Comparison of ENCODE assay signal across 1 cellular context in the genomic region with DNA sequence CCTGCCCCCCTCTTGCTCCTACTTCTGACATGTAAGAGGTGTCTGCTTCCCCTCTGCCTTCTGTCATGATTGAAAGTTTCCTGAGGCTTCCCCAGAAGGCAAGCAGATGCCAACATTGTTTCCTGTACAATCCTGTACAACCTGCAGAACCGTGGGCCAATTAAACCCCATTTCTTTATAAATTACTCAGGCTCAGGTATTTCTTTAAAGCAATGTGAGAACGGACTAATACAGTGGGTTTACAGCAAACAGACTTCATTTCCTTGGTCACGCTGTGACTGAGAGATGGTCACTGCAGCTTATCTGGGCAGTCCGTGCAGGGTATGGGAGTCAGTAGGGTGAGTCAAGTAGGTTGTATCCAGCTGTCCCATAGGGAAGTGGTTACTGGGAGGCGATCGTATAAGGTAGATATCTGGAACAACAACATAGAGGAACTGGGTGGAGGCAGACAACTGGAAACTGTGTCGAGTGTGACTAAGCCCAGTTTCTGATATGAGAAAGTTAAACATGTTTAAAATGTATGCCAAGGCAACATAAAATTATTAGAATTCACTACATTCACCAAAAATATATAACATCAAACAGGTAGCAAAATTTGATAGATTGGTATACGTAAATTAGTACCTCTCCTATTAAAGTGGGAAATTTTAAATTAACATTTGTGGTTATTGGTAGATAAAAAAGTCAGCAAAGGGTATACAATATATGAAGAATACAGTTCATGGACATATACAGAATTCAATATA.
TF ChIP-seq lines count a peak whose summit lies in the region.

No MANE protein-coding gene starts in this region.

TF ChIP-seq in K562, 482 proteins besides CTCF, POLR2A, EP300 and RAD21 (continued from another document and continues in another):
- TF ChIP-seq ZNF318 (IDR thresholded peaks at IDR 0.05; ENCODE audit: borderline replicate concordance in 1 of 2, low read depth in 1 of 2) (no peak), NCOA6 (IDR thresholded peaks at IDR 0.05) (no peak), NR1H2 (CRISPR knock-in tag; IDR thresholded peaks at IDR 0.05) (no peak), RCOR1 (IDR thresholded peaks at IDR 0.05; ENCODE audit: borderline replicate concordance in 1 of 2, low read depth in 2 of 2, low read length in 2 of 2) (peak; percentile 28 to 72; a peak in 2 of 4 replicates), PRPF4 (IDR thresholded peaks at IDR 0.05; ENCODE audit: insufficient read depth, low read depth, low read length, poor library complexity, severe bottlenecking) (no peak), UBTF (IDR thresholded peaks at IDR 0.05; ENCODE audit: borderline replicate concordance in 1 of 2, low read depth in 2 of 2, low read length in 2 of 2) (peak in 1 of 2 experiments; percentile 49; a peak in 1 of 4 replicates), OTX1 (CRISPR knock-in tag; IDR thresholded peaks at IDR 0.05) (no peak), NCOA1 (IDR thresholded peaks at IDR 0.05; ENCODE audit: low read depth) (peak; percentile 70; the same call in 1 of the 2 replicates), ZNF311 (CRISPR knock-in tag; IDR thresholded peaks at IDR 0.05) (no peak), BCOR (IDR thresholded peaks at IDR 0.05) (peak; percentile 77), ZNF512 (tag; IDR thresholded peaks at IDR 0.05) (no peak), LARP7 (IDR thresholded peaks at IDR 0.05) (no peak), TSC22D4 (tag; IDR thresholded peaks at IDR 0.05) (no peak), STAT5B (CRISPR knock-in tag; IDR thresholded peaks at IDR 0.05) (no peak), SMAD2 (IDR thresholded peaks at IDR 0.05; ENCODE audit: low read depth, low read length) (no peak), LCOR (CRISPR knock-in tag; IDR thresholded peaks at IDR 0.05) (peak; percentile 63; the same call in 1 of the 2 replicates), SMAD4 (CRISPR knock-in tag; conservative IDR thresholded peaks at IDR 0.05) (peak; percentile 72; the same call in 1 of the 2 replicates), ZBTB7A (IDR thresholded peaks at IDR 0.05; ENCODE audit: borderline replicate concordance, control insufficient read depth, low read depth, low read length) (0 out of 2 replicates have a peak, but pooled peaks have one; percentile 19), CEBPB (tag; IDR thresholded peaks at IDR 0.05) (no peak), GABPB2 (CRISPR knock-in tag; conservative IDR thresholded peaks at IDR 0.05) (no peak), PHF20 (IDR thresholded peaks at IDR 0.05; ENCODE audit: partially characterized antibody) (no peak), EGR1 (conservative IDR thresholded peaks at IDR 0.05) (peak; percentile 41), ZNF134 (CRISPR knock-in tag; conservative IDR thresholded peaks at IDR 0.05) (no peak), MYC (IDR thresholded peaks at IDR 0.05; ENCODE audit: low read depth, low read length) (0 out of 2 replicates have a peak, but pooled peaks have one; percentile 25), MYC (CRISPR knock-in tag; IDR thresholded peaks at IDR 0.05; ENCODE audit: borderline replicate concordance, low read depth) (no peak), PHF21A (IDR thresholded peaks at IDR 0.05; ENCODE audit: borderline replicate concordance, low read depth) (peak; percentile 55; the same call in 1 of the 2 replicates), TEAD4 (IDR thresholded peaks at IDR 0.05; ENCODE audit: low read length) (peak; percentile 96), TEAD4 (CRISPR knock-in tag; IDR thresholded peaks at IDR 0.05; ENCODE audit: borderline replicate concordance) (no peak), ZNF436 (CRISPR knock-in tag; IDR thresholded peaks at IDR 0.05) (no peak), ZNF583 (CRISPR knock-in tag; IDR thresholded peaks at IDR 0.05) (0 out of 2 replicates have a peak, but pooled peaks have one; percentile 5), MITF (IDR thresholded peaks at IDR 0.05) (peak; percentile 53; the same call in 1 of the 2 replicates), CREBBP (IDR thresholded peaks at IDR 0.05; ENCODE audit: low read depth, low read length) (no peak), ZEB2 (IDR thresholded peaks at IDR 0.05) (peak; percentile 91), SMARCE1 (IDR thresholded peaks at IDR 0.05) (peak; percentile 97), FOSL1 (tag; conservative IDR thresholded peaks at IDR 0.05) (peak; percentile 99), MAFK (IDR thresholded peaks at IDR 0.05; ENCODE audit: low read length) (no peak), SRSF9 (IDR thresholded peaks at IDR 0.05; ENCODE audit: borderline replicate concordance, low read depth, low read length) (no peak), ZSCAN29 (IDR thresholded peaks at IDR 0.05) (no peak), RHOXF2B (CRISPR knock-in tag; conservative IDR thresholded peaks at IDR 0.05) (no peak), ZZZ3 (IDR thresholded peaks at IDR 0.05) (no peak), ELF1 (tag; IDR thresholded peaks at IDR 0.05) (0 out of 2 replicates have a peak, but pooled peaks have one; percentile 34), CBX2 (IDR thresholded peaks at IDR 0.05; ENCODE audit: insufficient read depth, low read length, poor library complexity, severe bottlenecking) (no peak), MCM2 (IDR thresholded peaks at IDR 0.05; ENCODE audit: low read depth) (no peak), CHD1 (IDR thresholded peaks at IDR 0.05; ENCODE audit: low read length) (peak; percentile 68)
- TF ChIP-seq, protein P1, sequence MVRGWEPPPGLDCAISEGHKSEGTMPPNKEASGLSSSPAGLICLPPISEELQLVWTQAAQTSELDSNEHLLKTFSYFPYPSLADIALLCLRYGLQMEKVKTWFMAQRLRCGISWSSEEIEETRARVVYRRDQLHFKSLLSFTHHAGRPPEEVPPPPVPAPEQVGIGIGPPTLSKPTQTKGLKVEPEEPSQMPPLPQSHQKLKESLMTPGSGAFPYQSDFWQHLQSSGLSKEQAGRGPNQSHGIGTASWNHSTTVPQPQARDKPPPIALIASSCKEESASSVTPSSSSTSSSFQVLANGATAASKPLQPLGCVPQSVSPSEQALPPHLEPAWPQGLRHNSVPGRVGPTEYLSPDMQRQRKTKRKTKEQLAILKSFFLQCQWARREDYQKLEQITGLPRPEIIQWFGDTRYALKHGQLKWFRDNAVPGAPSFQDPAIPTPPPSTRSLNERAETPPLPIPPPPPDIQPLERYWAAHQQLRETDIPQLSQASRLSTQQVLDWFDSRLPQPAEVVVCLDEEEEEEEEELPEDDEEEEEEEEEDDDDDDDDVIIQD (CRISPR knock-in tag; IDR thresholded peaks at IDR 0.05), result no peak
- TF ChIP-seq, protein P2, sequence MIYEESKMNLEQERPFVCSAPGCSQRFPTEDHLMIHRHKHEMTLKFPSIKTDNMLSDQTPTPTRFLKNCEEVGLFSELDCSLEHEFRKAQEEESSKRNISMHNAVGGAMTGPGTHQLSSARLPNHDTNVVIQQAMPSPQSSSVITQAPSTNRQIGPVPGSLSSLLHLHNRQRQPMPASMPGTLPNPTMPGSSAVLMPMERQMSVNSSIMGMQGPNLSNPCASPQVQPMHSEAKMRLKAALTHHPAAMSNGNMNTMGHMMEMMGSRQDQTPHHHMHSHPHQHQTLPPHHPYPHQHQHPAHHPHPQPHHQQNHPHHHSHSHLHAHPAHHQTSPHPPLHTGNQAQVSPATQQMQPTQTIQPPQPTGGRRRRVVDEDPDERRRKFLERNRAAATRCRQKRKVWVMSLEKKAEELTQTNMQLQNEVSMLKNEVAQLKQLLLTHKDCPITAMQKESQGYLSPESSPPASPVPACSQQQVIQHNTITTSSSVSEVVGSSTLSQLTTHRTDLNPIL (CRISPR knock-in tag; IDR thresholded peaks at IDR 0.05), result no peak
- TF ChIP-seq, protein P3, sequence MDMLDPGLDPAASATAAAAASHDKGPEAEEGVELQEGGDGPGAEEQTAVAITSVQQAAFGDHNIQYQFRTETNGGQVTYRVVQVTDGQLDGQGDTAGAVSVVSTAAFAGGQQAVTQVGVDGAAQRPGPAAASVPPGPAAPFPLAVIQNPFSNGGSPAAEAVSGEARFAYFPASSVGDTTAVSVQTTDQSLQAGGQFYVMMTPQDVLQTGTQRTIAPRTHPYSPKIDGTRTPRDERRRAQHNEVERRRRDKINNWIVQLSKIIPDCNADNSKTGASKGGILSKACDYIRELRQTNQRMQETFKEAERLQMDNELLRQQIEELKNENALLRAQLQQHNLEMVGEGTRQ (CRISPR knock-in tag; IDR thresholded peaks at IDR 0.05), result no peak
- TF ChIP-seq, protein P4, sequence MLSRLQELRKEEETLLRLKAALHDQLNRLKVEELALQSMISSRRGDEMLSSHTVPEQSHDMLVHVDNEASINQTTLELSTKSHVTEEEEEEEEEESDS (CRISPR knock-in tag; IDR thresholded peaks at IDR 0.05), result no peak
